Comparison of ENCODE assay signal across 31 cellular contexts in genomic region chrX:112094729-112095128, GRCh38. TPM values are rescaled to one million over a fixed set of nuclear protein-coding genes. Genes with fewer than 3 reads are reported as not detected.
"Had no signal": no experiment of that assay in that cellular context is flagged by ENCODE, and none has a peak within 500 bp of the region (broad histone marks: within the 10 kb centered on the region; RNA-seq: fewer than 3 reads in every experiment).

No MANE protein-coding gene starts in this region.

- FAIRE-seq: kidney, small intestine had no signal

- H3K9me3 ChIP-seq: psoas muscle, sigmoid colon, suprapubic skin, upper lobe of right lung had no signal

- H3K4me3 ChIP-seq: breast epithelium, heart left ventricle, psoas muscle, sigmoid colon, suprapubic skin, tibial artery, upper lobe of right lung had no signal

- H3K27ac ChIP-seq: breast epithelium, foreskin keratinocyte, heart left ventricle, parathyroid adenoma, psoas muscle, sigmoid colon, suprapubic skin, tibial artery, upper lobe of right lung had no signal

- H3K27me3 ChIP-seq: foreskin keratinocyte, sigmoid colon, suprapubic skin, tibial artery, upper lobe of right lung had no signal

- ATAC-seq: esophagus mucosa, foreskin keratinocyte, heart left ventricle, left colon, psoas muscle, upper lobe of right lung had no signal

- H3K4me1 ChIP-seq: breast epithelium, foreskin keratinocyte, heart left ventricle, parathyroid adenoma, psoas muscle, sigmoid colon, suprapubic skin, tibial artery, upper lobe of right lung had no signal

- DNase-seq: activated CD4-positive, alpha-beta memory T cell treated with anti-CD3 and anti-CD28 coated beads for 36 hours; activated CD4-positive, alpha-beta T cell treated with anti-CD3 and anti-CD28 coated beads, Interleukin-2, amount 10 ng/mL, durations not matched to agents 24 days and 14 days; activated CD4-positive, CD25-positive, alpha-beta regulatory T cell treated with anti-CD3 and anti-CD28 coated beads, Interleukin-2, amount 50 U/mL, for 72 hours; activated CD8-positive, alpha-beta memory T cell treated with anti-CD3 and anti-CD28 coated beads, Interleukin-2, amount 50 U/mL, for 48 hours; activated gamma-delta T cell; activated naive CD4-positive, alpha-beta T cell treated with anti-CD3 and anti-CD28 coated beads, Interleukin-2, amount 10 ng/mL, durations not matched to agents 7 days and 5 days; activated T-cell treated with anti-CD3 and anti-CD28 coated beads, Interleukin-2, amount 50 U/mL, for 24 hours; amniotic stem cell; central memory CD4-positive, alpha-beta T cell; foreskin keratinocyte; heart left ventricle; hypothalamus; immature natural killer cell; kidney; left colon; mammary epithelial cell; naive B cell; psoas muscle; sigmoid colon; small intestine; stimulated activated CD4-positive, alpha-beta T cell treated with anti-CD3 and anti-CD28 coated beads, Interleukin-2, amount 100 ng/mL, for 24 hours; stimulated activated naive CD4-positive, alpha-beta T cell; T1000; tibial artery; upper lobe of right lung had no signal

- H3K36me3 ChIP-seq: breast epithelium, heart left ventricle, sigmoid colon, suprapubic skin, tibial artery, upper lobe of right lung had no signal

RNA-seq across cellular contexts. Expression of gene RTL4, which starts 11.9 kb away (rescaled TPM):
- total RNA-seq: activated CD4-positive, alpha-beta memory T cell treated with anti-CD3 and anti-CD28 coated beads for 36 hours; activated CD4-positive, alpha-beta T cell treated with anti-CD3 and anti-CD28 coated beads, Interleukin-2, amount 10 ng/mL, durations not matched to agents 24 days and 14 days; breast epithelium; esophagus mucosa; foreskin keratinocyte; heart left ventricle; kidney; left colon; mammary epithelial cell; mesothelial cell of epicardium; psoas muscle; sigmoid colon; suprapubic skin; upper lobe of right lung had no signal
- polyA plus RNA-seq: foreskin keratinocyte, heart left ventricle, immature natural killer cell, mammary epithelial cell, neural cell, psoas muscle, sigmoid colon, small intestine had no signal

RNA-seq across cellular contexts. Expression of gene TRPC5, which starts 12.2 kb away (rescaled TPM):
- total RNA-seq: activated CD4-positive, alpha-beta memory T cell treated with anti-CD3 and anti-CD28 coated beads for 36 hours; activated CD4-positive, alpha-beta T cell treated with anti-CD3 and anti-CD28 coated beads, Interleukin-2, amount 10 ng/mL, durations not matched to agents 24 days and 14 days; breast epithelium; esophagus mucosa; heart left ventricle; kidney; left colon; mammary epithelial cell; psoas muscle; suprapubic skin; upper lobe of right lung had no signal
- polyA plus RNA-seq: foreskin keratinocyte, heart left ventricle, mammary epithelial cell, sigmoid colon, small intestine had no signal
